In genomic region chr1:150536836-150537731, GRCh38 we compare ENCODE assay signal across 17 cellular contexts. TPM values are rescaled to one million over a fixed set of nuclear protein-coding genes. Genes with fewer than 3 reads are reported as not detected.
DNase-seq lines count a peak whose midpoint lies in the region; ATAC-seq and TF ChIP-seq lines count a peak whose summit lies in the region.
"Had no signal": no experiment of that assay in that cellular context is flagged by ENCODE, and none has a peak within 500 bp of the region (broad histone marks: within the 10 kb centered on the region; RNA-seq: fewer than 3 reads in every experiment).

No MANE protein-coding gene starts in this region.

- DNase-seq in H7 = peak; percentile 16
- no peak for DNase-seq in SJSA1 (ENCODE audit: low read depth in 1 of 2, low spot score in 2 of 2)
- no peak for DNase-seq in NOMO-1 treated with dmso at 0.1 percent for 144 hours (lab: John Stamatoyannopoulos, UW; ENCODE audit: unreplicated experiment)
- no peak for DNase-seq in stimulated activated effector memory CD8-positive, alpha-beta T cell treated with anti-CD3 and anti-CD28 coated beads, Interleukin-12 subunit alpha, Interleukin-12 subunit beta, amount 100 ng/mL, for 72 hours (ENCODE audit: low spot score in 2 of 2)
- DNase-seq in NCI-H2107 treated with DMSO at 0.1 percent for 48 hours (lab: John Stamatoyannopoulos, UW; ENCODE audit: unreplicated experiment) = no peak
- DNase-seq: activated CD4-positive, CD25-positive, alpha-beta regulatory T cell; activated CD8-positive, alpha-beta memory T cell treated with anti-CD3 and anti-CD28 coated beads, Interleukin-2, amount 50 U/mL, for 4 hours; BE2C; DMS53; NCI-H1048; NCI-H2227 treated with DMSO at 0.1 percent for 48 hours had no signal

- no peaks in the 10 kb centered on the region for H3K36me3 ChIP-seq in H7 (replicated peaks; ENCODE audit: control insufficient read depth, insufficient read depth, low read length)
- H3K36me3 ChIP-seq in SJSA1 = no peaks in the 10 kb centered on the region
- H3K36me3 ChIP-seq in gastroesophageal sphincter = no peaks in the 10 kb centered on the region
- H3K36me3 ChIP-seq: BE2C had no signal

- H3K27ac Mint-ChIP-seq in stimulated activated effector memory CD8-positive, alpha-beta T cell treated with anti-CD3 and anti-CD28 coated beads, Interleukin-12 subunit alpha, Interleukin-12 subunit beta, amount 100 ng/mL, for 72 hours = no peak overlapping the region
- H3K27ac Mint-ChIP-seq: activated naive CD8-positive, alpha-beta T cell had no signal

- ATAC-seq in gastroesophageal sphincter (no peak), HG03175 (IDR thresholded peaks at IDR 0.05; ENCODE audit: unreplicated experiment) (no peak)
- ATAC-seq in stimulated activated effector memory CD8-positive, alpha-beta T cell treated with anti-CD3 and anti-CD28 coated beads, Interleukin-12 subunit alpha, Interleukin-12 subunit beta, amount 100 ng/mL, for 72 hours = no peak

- no peak for TF ChIP-seq POLR2A in gastroesophageal sphincter (IDR thresholded peaks at IDR 0.05)

- no peaks in the 10 kb centered on the region for H3K9me3 Mint-ChIP-seq in stimulated activated effector memory CD8-positive, alpha-beta T cell treated with anti-CD3 and anti-CD28 coated beads, Interleukin-12 subunit alpha, Interleukin-12 subunit beta, amount 100 ng/mL, for 72 hours

- no peak overlapping the region for H3K4me3 Mint-ChIP-seq in stimulated activated effector memory CD8-positive, alpha-beta T cell treated with anti-CD3 and anti-CD28 coated beads, Interleukin-12 subunit alpha, Interleukin-12 subunit beta, amount 100 ng/mL, for 72 hours
- H3K4me3 Mint-ChIP-seq: activated naive CD8-positive, alpha-beta T cell had no signal

- H3K27me3 ChIP-seq in H7 (ENCODE audit: control insufficient read depth, insufficient read depth, low read length) = no peaks in the 10 kb centered on the region; the same call in 1 of the 2 replicates
- no peaks in the 10 kb centered on the region for H3K27me3 ChIP-seq in SJSA1 (replicated peaks)
- H3K27me3 ChIP-seq in gastroesophageal sphincter = no peaks in the 10 kb centered on the region
- H3K27me3 ChIP-seq: BE2C, hepatocyte had no signal

- peak overlapping the region; percentile 97 for H3K27ac ChIP-seq in SJSA1
- peak overlapping the region; percentile 4 to 84 (median 66) for H3K27ac ChIP-seq in gastroesophageal sphincter
- H3K27ac ChIP-seq in skin epidermis = peak overlapping the region in 12 of 21 experiments; percentile 14 to 76 (median 60)
- H3K27ac ChIP-seq: hepatocyte had no signal

- no peaks in the 10 kb centered on the region for H3K9me3 ChIP-seq in SJSA1 (replicated peaks)
- no peaks in the 10 kb centered on the region for H3K9me3 ChIP-seq in gastroesophageal sphincter
- H3K9me3 ChIP-seq: BE2C had no signal

- H3K4me1 Mint-ChIP-seq in stimulated activated effector memory CD8-positive, alpha-beta T cell treated with anti-CD3 and anti-CD28 coated beads, Interleukin-12 subunit alpha, Interleukin-12 subunit beta, amount 100 ng/mL, for 72 hours = peaks cover 7% of the 10 kb centered on the region

- TF ChIP-seq CTCF in gastroesophageal sphincter (IDR thresholded peaks at IDR 0.05) = no peak

- no peak for TF ChIP-seq EP300 in gastroesophageal sphincter (IDR thresholded peaks at IDR 0.05)

- no peaks in the 10 kb centered on the region for H3K36me3 Mint-ChIP-seq in stimulated activated effector memory CD8-positive, alpha-beta T cell treated with anti-CD3 and anti-CD28 coated beads, Interleukin-12 subunit alpha, Interleukin-12 subunit beta, amount 100 ng/mL, for 72 hours
- H3K36me3 Mint-ChIP-seq: activated naive CD8-positive, alpha-beta T cell had no signal

- WGBS in gastroesophageal sphincter (ENCODE audit: low coverage in 1 of 2), 2 donors = 80 to 93% methylated on average over 1 to 2 of the region's 12 CpGs

- H3K4me3 ChIP-seq in H7 (ENCODE audit: insufficient read depth, low read depth, low read length) (no peak overlapping the region), SJSA1 (no peak overlapping the region), gastroesophageal sphincter (no peak overlapping the region), skin epidermis (no peak overlapping the region)
- H3K4me3 ChIP-seq: hepatocyte had no signal

- H3K4me1 ChIP-seq in SJSA1 (replicated peaks) (peaks cover 33% of the 10 kb centered on the region), gastroesophageal sphincter (peaks cover 0 to 56% (median 5%) of the 10 kb centered on the region in 3 donors)
- H3K4me1 ChIP-seq: BE2C had no signal

RNA-seq across cellular contexts. Expression of gene ADAMTSL4, which starts 12.1 kb away (rescaled TPM):
- total RNA-seq in H7 (2014; rRNA removed; shearing (Covaris generic)) = 4.2 and 8.1 TPM in 2 replicates
- 0.42 TPM in 1 of 2 replicates, not detected in the other for total RNA-seq in SJSA1 (2014; rRNA removed; shearing (Covaris generic))
- total RNA-seq in gastroesophageal sphincter = 10 to 100 TPM; 27.1 to 66.5 (median 36.3) TPM

RNA-seq across cellular contexts. Expression of gene FALEC, which starts 21.5 kb away (rescaled TPM):
- 1.7 and 2.6 TPM in 2 replicates for total RNA-seq in H7 (2014; rRNA removed; shearing (Covaris generic))
- total RNA-seq in SJSA1 (2014; rRNA removed; shearing (Covaris generic)) = not detected in 2 replicates
- total RNA-seq in gastroesophageal sphincter = not detected
- total RNA-seq: hepatocyte, temporal lobe had no signal

RNA-seq across cellular contexts. Expression of gene ECM1, which starts 29.2 kb away (rescaled TPM):
- 1.9 and 3.6 TPM in 2 replicates for total RNA-seq in H7 (2014; rRNA removed; shearing (Covaris generic))
- total RNA-seq in SJSA1 (2014; rRNA removed; shearing (Covaris generic)) = 22.7 and 43.4 TPM in 2 replicates
- 10 to 100 TPM; 12.6 to 29.7 (median 19.4) TPM for total RNA-seq in gastroesophageal sphincter

RNA-seq across cellular contexts. Expression of gene MCL1, which starts 42.3 kb away (rescaled TPM):
- total RNA-seq in H7 (2014; rRNA removed; shearing (Covaris generic)) = 165 and 234 TPM in 2 replicates
- total RNA-seq in SJSA1 (2014; rRNA removed; shearing (Covaris generic)) = 183 and 225 TPM in 2 replicates
- total RNA-seq in gastroesophageal sphincter = 100 to 1,000 TPM; 212 to 353 (median 317) TPM

RNA-seq across cellular contexts. Expression of gene TARS2, which starts 49.9 kb away (rescaled TPM):
- total RNA-seq in H7 (2014; rRNA removed; shearing (Covaris generic)) = 65.3 and 76.9 TPM in 2 replicates
- total RNA-seq in SJSA1 (2014; rRNA removed; shearing (Covaris generic)) = 8.7 and 13.3 TPM in 2 replicates
- 10 to 100 TPM in 2 of 4 donors, 1 to 10 TPM in 2; 6.7 to 32.2 (median 10.6) TPM for total RNA-seq in gastroesophageal sphincter
